ENCODE assay signal across 23 cellular contexts in the genomic region with DNA sequence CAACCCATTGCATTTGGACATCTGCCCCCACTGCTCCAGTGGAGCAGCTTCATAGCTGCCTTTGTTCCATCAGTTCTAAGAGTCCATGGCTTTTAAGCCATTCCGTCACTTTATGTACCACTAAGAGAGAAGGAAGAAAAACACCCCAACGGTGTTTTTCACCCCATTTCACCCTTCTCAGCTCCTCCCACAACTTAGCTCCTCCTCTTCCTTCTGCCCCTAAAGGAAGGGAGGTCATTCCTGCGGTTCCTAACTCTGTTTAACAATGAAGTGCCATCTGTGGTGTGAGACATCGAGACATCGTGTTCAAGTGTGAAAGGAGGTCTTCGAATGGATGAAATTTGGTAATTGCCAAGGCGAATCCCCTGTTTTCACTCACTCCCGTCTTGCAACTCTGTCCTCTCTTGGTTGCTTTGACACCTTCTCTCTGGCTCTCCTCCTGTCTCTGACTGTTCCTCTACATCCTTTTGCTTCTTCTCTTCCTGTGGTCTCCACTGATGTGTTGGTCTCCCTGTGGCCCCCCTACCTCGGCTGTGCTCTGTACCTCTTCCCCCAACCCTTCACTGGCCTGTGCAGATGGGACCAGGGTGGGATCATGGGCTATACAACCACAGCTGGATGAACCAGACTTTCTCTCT. TPM values are rescaled to one million over a fixed set of nuclear protein-coding genes. Genes with fewer than 3 reads are reported as not detected.
"Had no signal": no experiment of that assay in that cellular context is flagged by ENCODE, and none has a peak within 500 bp of the region (broad histone marks: within the 10 kb centered on the region; RNA-seq: fewer than 3 reads in every experiment).

No MANE protein-coding gene starts in this region.

- H3K4me3 ChIP-seq: ascending aorta, gastroesophageal sphincter, heart right ventricle, sigmoid colon, tibial artery had no signal

- H3K27me3 ChIP-seq: ascending aorta had no signal

- DNase-seq: activated CD4-positive, alpha-beta T cell treated with anti-CD3 and anti-CD28 coated beads, Interleukin-2, amount 10 ng/mL, durations not matched to agents 24 days and 14 days; activated CD8-positive, alpha-beta T cell treated with anti-CD3 and anti-CD28 coated beads, Interleukin-2, amount 10 ng/mL, durations not matched to agents 7 days and 5 days; activated effector memory CD4-positive, alpha-beta T cell treated with Interleukin-2 at 50 U/mL for 16 hours; activated naive CD4-positive, alpha-beta T cell treated with anti-CD3 and anti-CD28 coated beads, Interleukin-2, amount 50 U/mL, for 16 hours; activated T-cell treated with anti-CD3 and anti-CD28 coated beads, Interleukin-2, amount 50 U/mL, for 48 hours; cerebellar nuclear complex; cortex of kidney; effector CD4-positive, alpha-beta T cell; heart right ventricle; mesendoderm; naive thymus-derived CD8-positive, alpha-beta T cell; sigmoid colon; stimulated activated naive CD4-positive, alpha-beta T cell treated with Interleukin-2 at 50 U/mL for 16 hours; T-helper 1 cell; T-helper 9 cell; tibial artery had no signal

- ATAC-seq: activated CD8-positive, alpha-beta T cell treated with anti-CD3 and anti-CD28 coated beads, Interleukin-2, amount 10 ng/mL, durations not matched to agents 7 days and 5 days; esophagus mucosa; gastroesophageal sphincter; heart right ventricle; naive thymus-derived CD8-positive, alpha-beta T cell had no signal

- H3K4me1 ChIP-seq: ascending aorta, gastroesophageal sphincter, parathyroid adenoma, sigmoid colon, tibial artery had no signal

- H3K36me3 ChIP-seq: ascending aorta, gastroesophageal sphincter, heart right ventricle, neutrophil, sigmoid colon, tibial artery had no signal

- H3K9me3 ChIP-seq: ascending aorta, gastroesophageal sphincter, heart right ventricle, neutrophil, sigmoid colon, tibial artery had no signal

- H2AFZ ChIP-seq: parathyroid adenoma had no signal

- H3K9ac ChIP-seq: parathyroid adenoma had no signal

- H3K79me2 ChIP-seq: parathyroid adenoma had no signal

- H3K27ac ChIP-seq: ascending aorta, gastroesophageal sphincter, heart right ventricle, neutrophil, parathyroid adenoma, sigmoid colon, tibial artery had no signal

RNA-seq across cellular contexts. Expression of a gene that starts 23.0 kb away (rescaled TPM):
- total RNA-seq: ascending aorta, esophagus mucosa, gastroesophageal sphincter, heart right ventricle, sigmoid colon, subcutaneous adipose tissue, urinary bladder had no signal
- polyA plus RNA-seq: urinary bladder had no signal
